8 cellular contexts compared by ENCODE assay signal in the genomic region with DNA sequence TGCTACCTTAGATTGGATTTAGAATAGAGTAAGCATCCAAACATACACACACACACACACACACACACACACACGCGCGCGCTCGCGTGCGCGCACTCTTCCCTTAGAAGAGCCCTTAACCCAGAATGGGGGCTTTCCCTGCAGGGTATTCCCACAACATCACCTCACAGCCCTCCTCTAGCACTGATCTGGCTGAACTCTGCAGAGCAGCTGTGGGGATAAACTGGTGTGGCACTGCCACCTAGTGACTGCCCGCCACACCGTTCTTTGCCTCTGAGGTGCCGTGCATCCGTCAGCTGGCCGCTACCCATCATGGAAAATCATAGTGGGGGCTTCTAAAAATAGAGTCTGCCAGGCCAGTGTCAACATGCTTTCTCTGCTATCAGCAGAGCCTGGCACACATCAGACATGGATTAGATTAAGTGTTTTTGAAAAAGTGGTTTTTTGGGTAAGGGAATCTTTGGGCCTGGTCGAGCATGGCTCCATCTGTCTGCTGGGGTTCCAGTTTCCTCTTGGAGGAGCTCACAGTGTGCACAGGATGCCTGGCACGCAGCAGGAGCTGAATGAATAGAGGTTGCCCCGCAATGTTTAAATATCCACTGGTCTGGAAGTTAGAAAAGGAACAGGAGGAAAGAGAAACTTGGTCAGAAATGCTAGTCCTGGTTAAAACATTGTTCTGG.
DNase-seq lines count a peak whose midpoint lies in the region; ATAC-seq and TF ChIP-seq lines count a peak whose summit lies in the region.

No MANE protein-coding gene starts in this region.

- no peak overlapping the region for H3K9ac ChIP-seq in KMS-11

- H3K36me3 Mint-ChIP-seq in MCF 10A (ENCODE audit: insufficient read depth, unreplicated experiment) = no peaks in the 10 kb centered on the region

- peak; percentile 100 for ATAC-seq in SK-N-SH treated with all-trans-retinoic acid at 6 μM for 48 hours

- DNase-seq in activated CD8-positive, alpha-beta memory T cell treated with anti-CD3 and anti-CD28 coated beads for 24 hours = peak; percentile 57
- DNase-seq in activated CD8-positive, alpha-beta memory T cell treated with anti-CD3 and anti-CD28 coated beads, Interleukin-2, amount 50 U/mL, for 4 hours = no peak
- DNase-seq in GOT3 (lab: John Stamatoyannopoulos, UW) (peak; percentile 18), MCF 10A (ENCODE audit: unreplicated experiment) (peak; percentile 57), kidney tubule cell (ENCODE audit: low spot score) (peak; percentile 49)
- DNase-seq in stimulated activated CD4-positive, alpha-beta T cell treated with anti-CD3 and anti-CD28 coated beads, Interleukin-1b, Interleukin-23, amount 100 ng/mL, for 48 hours = peak; percentile 38

- H3K27me3 Mint-ChIP-seq in MCF 10A (ENCODE audit: insufficient read depth, unreplicated experiment) = peaks cover 84% of the 10 kb centered on the region

- H3K36me3 ChIP-seq in KMS-11 (ENCODE audit: insufficient read depth) = no peaks in the 10 kb centered on the region

- no peaks in the 10 kb centered on the region for H4K20me1 ChIP-seq in KMS-11 (ENCODE audit: insufficient read depth)

- TF ChIP-seq CTCF in KMS-11 (conservative IDR thresholded peaks at IDR 0.05; ENCODE audit: low read depth, low read length) (peak; percentile 81), MCF 10A (IDR thresholded peaks at IDR 0.05; ENCODE audit: unreplicated experiment) (peak; percentile 85)

- no peak overlapping the region for H3K27ac ChIP-seq in KMS-11

- no peaks in the 10 kb centered on the region for H3K9me3 Mint-ChIP-seq in MCF 10A (ENCODE audit: unreplicated experiment)

- no TSS peak for BruUV-seq in MCF 10A (replicated peaks; lab: Mats Ljungman, UMichigan)

- no peaks in the 10 kb centered on the region for H3K4me1 Mint-ChIP-seq in MCF 10A (ENCODE audit: insufficient read depth, unreplicated experiment)

- H3K79me2 ChIP-seq in KMS-11 (ENCODE audit: insufficient read depth, low read depth) = no peaks in the 10 kb centered on the region

- H3K27me3 ChIP-seq in KMS-11 (ENCODE audit: insufficient read depth, low read depth) = no peaks in the 10 kb centered on the region

- H3K4me1 ChIP-seq in KMS-11 (ENCODE audit: low read depth, poor library complexity, severe bottlenecking) = no peaks in the 10 kb centered on the region

- intact Hi-C loops in MCF 10A (cut with micrococcal nuclease) = loop anchor here (1.0 to 10.0 kb wide), 6 partner anchors 335 to 838 kb away; no protein-coding TSS in a partner anchor

- no peak overlapping the region for H3K27ac Mint-ChIP-seq in MCF 10A (ENCODE audit: low read depth, unreplicated experiment)

- no peak overlapping the region for H3K4me3 ChIP-seq in KMS-11 (IDR thresholded peaks at IDR 0.05; ENCODE audit: insufficient read depth, low read depth, low read length)

- no peak overlapping the region for H2AFZ ChIP-seq in KMS-11 (ENCODE audit: low read depth)

- H3K4me3 Mint-ChIP-seq in MCF 10A (ENCODE audit: unreplicated experiment) = no peak overlapping the region

- POLR2A ChIA-PET in MCF 10A (lab: Yijun Ruan, JAX) = interaction anchor here (0.6 to 0.9 kb wide), 2 partner anchors 82 to 159 kb away, joined by 3 read pairs; no protein-coding TSS in a partner anchor

- no peak overlapping the region for H3K4me2 ChIP-seq in KMS-11

- CTCF ChIA-PET in MCF 10A (lab: Yijun Ruan, JAX) = interaction anchor here (0.6 to 9.6 kb wide), 59 partner anchors 9 to 1136 kb away, joined by 3 to 151 read pairs (median 4); no protein-coding TSS in a partner anchor

TF ChIP-seq in SK-N-SH treated with all-trans-retinoic acid at 6 μM for 48 hours, 23 proteins besides CTCF, POLR2A, EP300 and RAD21:
- TF ChIP-seq ZFP3 (CRISPR knock-in tag; IDR thresholded peaks at IDR 0.05) (no peak), GLIS3 (CRISPR knock-in tag; IDR thresholded peaks at IDR 0.05) (no peak), ZC3H10 (CRISPR knock-in tag; IDR thresholded peaks at IDR 0.05) (no peak), ZNF70 (CRISPR knock-in tag; IDR thresholded peaks at IDR 0.05) (no peak), ISL1 (CRISPR knock-in tag; IDR thresholded peaks at IDR 0.05) (no peak), TCF4 (CRISPR knock-in tag; IDR thresholded peaks at IDR 0.05; ENCODE audit: borderline replicate concordance) (no peak), SNAI2 (CRISPR knock-in tag; IDR thresholded peaks at IDR 0.05) (no peak)
- TF ChIP-seq, protein P1, sequence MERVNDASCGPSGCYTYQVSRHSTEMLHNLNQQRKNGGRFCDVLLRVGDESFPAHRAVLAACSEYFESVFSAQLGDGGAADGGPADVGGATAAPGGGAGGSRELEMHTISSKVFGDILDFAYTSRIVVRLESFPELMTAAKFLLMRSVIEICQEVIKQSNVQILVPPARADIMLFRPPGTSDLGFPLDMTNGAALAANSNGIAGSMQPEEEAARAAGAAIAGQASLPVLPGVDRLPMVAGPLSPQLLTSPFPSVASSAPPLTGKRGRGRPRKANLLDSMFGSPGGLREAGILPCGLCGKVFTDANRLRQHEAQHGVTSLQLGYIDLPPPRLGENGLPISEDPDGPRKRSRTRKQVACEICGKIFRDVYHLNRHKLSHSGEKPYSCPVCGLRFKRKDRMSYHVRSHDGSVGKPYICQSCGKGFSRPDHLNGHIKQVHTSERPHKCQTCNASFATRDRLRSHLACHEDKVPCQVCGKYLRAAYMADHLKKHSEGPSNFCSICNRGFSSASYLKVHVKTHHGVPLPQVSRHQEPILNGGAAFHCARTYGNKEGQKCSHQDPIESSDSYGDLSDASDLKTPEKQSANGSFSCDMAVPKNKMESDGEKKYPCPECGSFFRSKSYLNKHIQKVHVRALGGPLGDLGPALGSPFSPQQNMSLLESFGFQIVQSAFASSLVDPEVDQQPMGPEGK (CRISPR knock-in tag; IDR thresholded peaks at IDR 0.05; ENCODE audit: borderline replicate concordance) = no peak
- TF ChIP-seq, protein P2, sequence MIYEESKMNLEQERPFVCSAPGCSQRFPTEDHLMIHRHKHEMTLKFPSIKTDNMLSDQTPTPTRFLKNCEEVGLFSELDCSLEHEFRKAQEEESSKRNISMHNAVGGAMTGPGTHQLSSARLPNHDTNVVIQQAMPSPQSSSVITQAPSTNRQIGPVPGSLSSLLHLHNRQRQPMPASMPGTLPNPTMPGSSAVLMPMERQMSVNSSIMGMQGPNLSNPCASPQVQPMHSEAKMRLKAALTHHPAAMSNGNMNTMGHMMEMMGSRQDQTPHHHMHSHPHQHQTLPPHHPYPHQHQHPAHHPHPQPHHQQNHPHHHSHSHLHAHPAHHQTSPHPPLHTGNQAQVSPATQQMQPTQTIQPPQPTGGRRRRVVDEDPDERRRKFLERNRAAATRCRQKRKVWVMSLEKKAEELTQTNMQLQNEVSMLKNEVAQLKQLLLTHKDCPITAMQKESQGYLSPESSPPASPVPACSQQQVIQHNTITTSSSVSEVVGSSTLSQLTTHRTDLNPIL (CRISPR knock-in tag; IDR thresholded peaks at IDR 0.05; ENCODE audit: low read depth) = no peak
- TF ChIP-seq, protein P3, sequence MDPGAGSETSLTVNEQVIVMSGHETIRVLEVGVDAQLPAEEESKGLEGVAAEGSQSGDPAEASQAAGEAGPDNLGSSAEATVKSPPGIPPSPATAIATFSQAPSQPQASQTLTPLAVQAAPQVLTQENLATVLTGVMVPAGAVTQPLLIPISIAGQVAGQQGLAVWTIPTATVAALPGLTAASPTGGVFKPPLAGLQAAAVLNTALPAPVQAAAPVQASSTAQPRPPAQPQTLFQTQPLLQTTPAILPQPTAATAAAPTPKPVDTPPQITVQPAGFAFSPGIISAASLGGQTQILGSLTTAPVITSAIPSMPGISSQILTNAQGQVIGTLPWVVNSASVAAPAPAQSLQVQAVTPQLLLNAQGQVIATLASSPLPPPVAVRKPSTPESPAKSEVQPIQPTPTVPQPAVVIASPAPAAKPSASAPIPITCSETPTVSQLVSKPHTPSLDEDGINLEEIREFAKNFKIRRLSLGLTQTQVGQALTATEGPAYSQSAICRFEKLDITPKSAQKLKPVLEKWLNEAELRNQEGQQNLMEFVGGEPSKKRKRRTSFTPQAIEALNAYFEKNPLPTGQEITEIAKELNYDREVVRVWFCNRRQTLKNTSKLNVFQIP (CRISPR knock-in tag; IDR thresholded peaks at IDR 0.05; ENCODE audit: borderline replicate concordance, low read depth) = no peak
